In the genomic region with DNA sequence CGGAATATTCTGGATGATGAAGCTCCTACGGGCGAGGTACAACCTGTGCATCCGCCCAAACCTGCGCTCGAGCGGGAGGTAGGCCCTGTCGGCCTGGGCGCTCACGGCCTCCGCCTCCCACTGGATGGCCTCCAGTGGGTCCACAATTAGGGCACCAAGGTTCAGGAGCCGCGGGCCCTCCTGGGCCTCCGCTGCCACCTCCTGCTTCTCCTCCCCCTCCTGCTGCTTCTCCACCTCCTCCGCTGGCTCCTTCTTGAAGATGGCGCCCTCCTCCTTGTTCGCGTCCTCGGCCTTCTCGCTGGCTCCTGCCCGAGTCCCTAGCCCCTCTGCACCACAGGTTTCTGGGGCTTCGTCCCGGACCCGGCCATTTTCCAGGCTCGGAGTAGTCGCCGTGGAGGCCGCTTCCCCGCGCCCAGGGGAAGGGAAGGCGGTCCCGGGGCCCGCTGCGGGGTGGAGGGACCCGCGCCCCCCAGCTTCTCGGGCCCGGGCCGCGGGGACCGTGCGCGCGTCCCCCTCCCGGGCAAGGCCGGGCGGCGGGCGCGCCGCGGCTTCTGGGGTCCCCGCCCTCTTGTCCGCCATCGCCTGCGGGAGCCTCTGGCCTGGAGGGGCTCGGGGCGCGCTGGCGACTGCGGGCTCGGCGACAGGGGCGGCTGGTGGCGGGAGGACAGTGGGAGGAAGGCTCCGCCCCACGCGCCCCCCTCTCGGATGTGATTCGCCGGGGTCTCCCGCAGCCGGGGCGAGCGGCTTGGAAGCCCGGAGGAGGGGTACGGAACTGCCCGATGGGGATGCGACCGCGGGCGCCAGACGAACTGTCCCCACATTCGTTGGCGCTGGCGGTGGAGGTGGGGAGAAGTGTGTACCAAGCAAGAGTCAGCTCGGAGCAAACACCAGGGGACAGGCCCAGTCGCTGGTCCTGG, we compare ENCODE assay signal across 1 cellular context.
A peak's percentile ranks its signal among the peaks of the same experiment; 100 is the strongest.
TF ChIP-seq lines count a peak whose summit lies in the region.

No MANE protein-coding gene starts in this region.

TF ChIP-seq in GM12878, 131 proteins besides CTCF, POLR2A, EP300 and RAD21:
- no peak for TF ChIP-seq BMI1 (IDR thresholded peaks at IDR 0.05; ENCODE audit: borderline replicate concordance)
- TF ChIP-seq YY1 (IDR thresholded peaks at IDR 0.05; ENCODE audit: low read depth, low read length): peak; percentile 39; the same call in 1 of the 2 replicates
- TF ChIP-seq BCL11A (IDR thresholded peaks at IDR 0.05; ENCODE audit: low read depth, low read length): no peak
- no peak for TF ChIP-seq CREM (IDR thresholded peaks at IDR 0.05; ENCODE audit: low read depth)
- no peak for TF ChIP-seq STAT1 (conservative IDR thresholded peaks at IDR 0.05)
- TF ChIP-seq MXI1 (IDR thresholded peaks at IDR 0.05; ENCODE audit: low read depth, low read length): no peak
- TF ChIP-seq POLR2AphosphoS5 (IDR thresholded peaks at IDR 0.05; ENCODE audit: low read length): 0 out of 2 replicates have a peak, but pooled peaks have one; percentile 27
- no peak for TF ChIP-seq CBX5 (IDR thresholded peaks at IDR 0.05; ENCODE audit: low read depth)
- TF ChIP-seq HDAC6 (IDR thresholded peaks at IDR 0.05; ENCODE audit: unreplicated experiment): no peak
- no peak for TF ChIP-seq JUND (IDR thresholded peaks at IDR 0.05; ENCODE audit: low read depth, low read length)
- TF ChIP-seq HDGF (IDR thresholded peaks at IDR 0.05): peak; percentile 42; the same call in 1 of the 2 replicates
- TF ChIP-seq ZSCAN29 (IDR thresholded peaks at IDR 0.05): no peak
- TF ChIP-seq TCF3 (IDR thresholded peaks at IDR 0.05; ENCODE audit: borderline replicate concordance, insufficient read depth, low read depth, low read length): no peak
- no peak for TF ChIP-seq SREBF1 (IDR thresholded peaks at IDR 0.05; ENCODE audit: low read length)
- TF ChIP-seq, protein P1, sequence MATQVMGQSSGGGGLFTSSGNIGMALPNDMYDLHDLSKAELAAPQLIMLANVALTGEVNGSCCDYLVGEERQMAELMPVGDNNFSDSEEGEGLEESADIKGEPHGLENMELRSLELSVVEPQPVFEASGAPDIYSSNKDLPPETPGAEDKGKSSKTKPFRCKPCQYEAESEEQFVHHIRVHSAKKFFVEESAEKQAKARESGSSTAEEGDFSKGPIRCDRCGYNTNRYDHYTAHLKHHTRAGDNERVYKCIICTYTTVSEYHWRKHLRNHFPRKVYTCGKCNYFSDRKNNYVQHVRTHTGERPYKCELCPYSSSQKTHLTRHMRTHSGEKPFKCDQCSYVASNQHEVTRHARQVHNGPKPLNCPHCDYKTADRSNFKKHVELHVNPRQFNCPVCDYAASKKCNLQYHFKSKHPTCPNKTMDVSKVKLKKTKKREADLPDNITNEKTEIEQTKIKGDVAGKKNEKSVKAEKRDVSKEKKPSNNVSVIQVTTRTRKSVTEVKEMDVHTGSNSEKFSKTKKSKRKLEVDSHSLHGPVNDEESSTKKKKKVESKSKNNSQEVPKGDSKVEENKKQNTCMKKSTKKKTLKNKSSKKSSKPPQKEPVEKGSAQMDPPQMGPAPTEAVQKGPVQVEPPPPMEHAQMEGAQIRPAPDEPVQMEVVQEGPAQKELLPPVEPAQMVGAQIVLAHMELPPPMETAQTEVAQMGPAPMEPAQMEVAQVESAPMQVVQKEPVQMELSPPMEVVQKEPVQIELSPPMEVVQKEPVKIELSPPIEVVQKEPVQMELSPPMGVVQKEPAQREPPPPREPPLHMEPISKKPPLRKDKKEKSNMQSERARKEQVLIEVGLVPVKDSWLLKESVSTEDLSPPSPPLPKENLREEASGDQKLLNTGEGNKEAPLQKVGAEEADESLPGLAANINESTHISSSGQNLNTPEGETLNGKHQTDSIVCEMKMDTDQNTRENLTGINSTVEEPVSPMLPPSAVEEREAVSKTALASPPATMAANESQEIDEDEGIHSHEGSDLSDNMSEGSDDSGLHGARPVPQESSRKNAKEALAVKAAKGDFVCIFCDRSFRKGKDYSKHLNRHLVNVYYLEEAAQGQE (IDR thresholded peaks at IDR 0.05; ENCODE audit: low read depth, low read length): no peak
- TF ChIP-seq PML (IDR thresholded peaks at IDR 0.05; ENCODE audit: low read length): peak; percentile 63; the same call in 1 of the 2 replicates
- peak in 1 of 2 experiments; percentile 12; a peak in 1 of 3 replicates for TF ChIP-seq EGR1 (IDR thresholded peaks at IDR 0.05; ENCODE audit: borderline replicate concordance in 1 of 2, low read depth in 2 of 2, low read length in 2 of 2)
- no peak for TF ChIP-seq FOXK2 (IDR thresholded peaks at IDR 0.05)
- TF ChIP-seq BHLHE40 (IDR thresholded peaks at IDR 0.05; ENCODE audit: borderline replicate concordance in 1 of 2, low read depth in 2 of 2, low read length in 1 of 2): 0 out of 4 replicates have a peak, but pooled peaks of 1 of the 2 experiments have one; percentile 3
- no peak for TF ChIP-seq NKRF (conservative IDR thresholded peaks at IDR 0.05)
- 0 out of 2 replicates have a peak, but pooled peaks have one; percentile 20 for TF ChIP-seq MLLT1 (IDR thresholded peaks at IDR 0.05)
- no peak for TF ChIP-seq RAD51 (IDR thresholded peaks at IDR 0.05)
- no peak for TF ChIP-seq MEF2A (IDR thresholded peaks at IDR 0.05; ENCODE audit: insufficient read depth, low read depth, low read length)
- no peak for TF ChIP-seq RELB (IDR thresholded peaks at IDR 0.05; ENCODE audit: low read depth)
- no peak for TF ChIP-seq RCOR1 (conservative IDR thresholded peaks at IDR 0.05; ENCODE audit: low read depth, low read length)
